ENCODE assay signal across 2 cellular contexts in genomic region chr12:117118838-117119591, GRCh38.
A peak's percentile ranks its signal among the peaks of the same experiment; 100 is the strongest.
TF ChIP-seq lines count a peak whose summit lies in the region.

No MANE protein-coding gene starts in this region.

TF ChIP-seq in HEK293, 187 proteins besides CTCF, POLR2A, EP300 and RAD21:
- TF ChIP-seq, protein P1, sequence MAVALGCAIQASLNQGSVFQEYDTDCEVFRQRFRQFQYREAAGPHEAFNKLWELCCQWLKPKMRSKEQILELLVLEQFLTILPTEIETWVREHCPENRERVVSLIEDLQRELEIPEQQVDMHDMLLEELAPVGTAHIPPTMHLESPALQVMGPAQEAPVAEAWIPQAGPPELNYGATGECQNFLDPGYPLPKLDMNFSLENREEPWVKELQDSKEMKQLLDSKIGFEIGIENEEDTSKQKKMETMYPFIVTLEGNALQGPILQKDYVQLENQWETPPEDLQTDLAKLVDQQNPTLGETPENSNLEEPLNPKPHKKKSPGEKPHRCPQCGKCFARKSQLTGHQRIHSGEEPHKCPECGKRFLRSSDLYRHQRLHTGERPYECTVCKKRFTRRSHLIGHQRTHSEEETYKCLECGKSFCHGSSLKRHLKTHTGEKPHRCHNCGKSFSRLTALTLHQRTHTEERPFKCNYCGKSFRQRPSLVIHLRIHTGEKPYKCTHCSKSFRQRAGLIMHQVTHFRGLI (tag by site-specific recombination; IDR thresholded peaks at IDR 0.05), result peak; percentile 23; the same call in 1 of the 2 replicates
- no peak for TF ChIP-seq ZBTB7A (tag by site-specific recombination; IDR thresholded peaks at IDR 0.05; ENCODE audit: low read depth)
TF ChIP-seq in HEK293: peak in this region for 1.

TF ChIP-seq in H1, 55 proteins besides CTCF, POLR2A, EP300 and RAD21:
- TF ChIP-seq EGR1 (IDR thresholded peaks at IDR 0.05; ENCODE audit: borderline replicate concordance, low read depth, low read length), result 0 out of 2 replicates have a peak, but pooled peaks have one; percentile 16
- TF ChIP-seq TCF12 (IDR thresholded peaks at IDR 0.05; ENCODE audit: low read depth, low read length), result peak; percentile 97
- peak; percentile 53; the same call in 1 of the 2 replicates for TF ChIP-seq POLR2AphosphoS5 (IDR thresholded peaks at IDR 0.05; ENCODE audit: low read depth, low read length)
- TF ChIP-seq YY1 (IDR thresholded peaks at IDR 0.05; ENCODE audit: low read depth, low read length), result no peak
- TF ChIP-seq HDAC6 (IDR thresholded peaks at IDR 0.05; ENCODE audit: low read depth, low read length), result no peak
- peak; percentile 59; the same call in 1 of the 2 replicates for TF ChIP-seq CREB1 (IDR thresholded peaks at IDR 0.05)
- TF ChIP-seq CHD2 (IDR thresholded peaks at IDR 0.05; ENCODE audit: low read length), result no peak
